In genomic region chr3:141804447-141804777, GRCh38 we compare ENCODE assay signal across 1 cellular context.
TF ChIP-seq lines count a peak whose summit lies in the region.

No MANE protein-coding gene starts in this region.

TF ChIP-seq in HepG2, 621 proteins besides CTCF, POLR2A, EP300 and RAD21 (continued from another document):
- TF ChIP-seq PLRG1 (conservative IDR thresholded peaks at IDR 0.05) (peak; percentile 83; the same call in 1 of the 2 replicates), ZNF235 (CRISPR knock-in tag; IDR thresholded peaks at IDR 0.05; ENCODE audit: borderline replicate concordance) (no peak), NFATC3 (CRISPR knock-in tag; IDR thresholded peaks at IDR 0.05) (no peak), ZNF138 (CRISPR knock-in tag; IDR thresholded peaks at IDR 0.05; ENCODE audit: low read depth) (no peak), BRCA1 (CRISPR knock-in tag; IDR thresholded peaks at IDR 0.05) (no peak), LCORL (IDR thresholded peaks at IDR 0.05) (0 out of 2 replicates have a peak, but pooled peaks have one; percentile 3), LCORL (CRISPR knock-in tag; IDR thresholded peaks at IDR 0.05) (no peak), E2F5 (CRISPR knock-in tag; conservative IDR thresholded peaks at IDR 0.05) (no peak), FOXA1 (IDR thresholded peaks at IDR 0.05) (0 out of 2 replicates have a peak, but pooled peaks have one; percentile 16), FOXA1 (CRISPR knock-in tag; IDR thresholded peaks at IDR 0.05) (no peak), ZNF747 (CRISPR knock-in tag; IDR thresholded peaks at IDR 0.05; ENCODE audit: borderline replicate concordance) (no peak), TOE1 (CRISPR knock-in tag; IDR thresholded peaks at IDR 0.05) (no peak), RBAK (CRISPR knock-in tag; IDR thresholded peaks at IDR 0.05) (no peak), ZNF180 (CRISPR knock-in tag; IDR thresholded peaks at IDR 0.05; ENCODE audit: borderline replicate concordance, low read depth) (no peak), ZNF281 (CRISPR knock-in tag; IDR thresholded peaks at IDR 0.05; ENCODE audit: borderline replicate concordance) (no peak), ZBTB39 (CRISPR knock-in tag; IDR thresholded peaks at IDR 0.05) (no peak), CBX2 (IDR thresholded peaks at IDR 0.05; ENCODE audit: low read depth, low read length) (no peak), CBX2 (CRISPR knock-in tag; IDR thresholded peaks at IDR 0.05; ENCODE audit: low read depth) (no peak), ZNF44 (CRISPR knock-in tag; IDR thresholded peaks at IDR 0.05) (no peak), ZNF18 (CRISPR knock-in tag; IDR thresholded peaks at IDR 0.05; ENCODE audit: insufficient replicate concordance) (no peak), GFI1 (CRISPR knock-in tag; IDR thresholded peaks at IDR 0.05; ENCODE audit: borderline replicate concordance) (no peak), HES4 (CRISPR knock-in tag; IDR thresholded peaks at IDR 0.05; ENCODE audit: borderline replicate concordance) (no peak), FOXJ3 (CRISPR knock-in tag; IDR thresholded peaks at IDR 0.05; ENCODE audit: borderline replicate concordance) (no peak), RBM22 (optimal IDR thresholded peaks at IDR 0.05; ENCODE audit: low read length) (no peak), NRL (CRISPR knock-in tag; IDR thresholded peaks at IDR 0.05; ENCODE audit: borderline replicate concordance) (no peak), PATZ1 (CRISPR knock-in tag; IDR thresholded peaks at IDR 0.05) (no peak), ZFX (CRISPR knock-in tag; IDR thresholded peaks at IDR 0.05; ENCODE audit: low read depth) (0 out of 2 replicates have a peak, but pooled peaks have one; percentile 19)
TF ChIP-seq in HepG2: peak in this region for 4.
